ENCODE assay signal across 27 cellular contexts in genomic region chr17:81161972-81162371, GRCh38. TPM values are rescaled to one million over a fixed set of nuclear protein-coding genes. Genes with fewer than 3 reads are reported as not detected.
"Had no signal": no experiment of that assay in that cellular context is flagged by ENCODE, and none has a peak within 500 bp of the region (broad histone marks: within the 10 kb centered on the region; RNA-seq: fewer than 3 reads in every experiment).

No MANE protein-coding gene starts in this region.

- H3K27ac Mint-ChIP-seq: activated B cell treated with CpG ODN at 0.5 μM for 24 hours; activated CD4-positive, alpha-beta T cell treated with anti-CD3 and anti-CD28 coated beads, Interleukin-2, amount 10 ng/mL, durations not matched to agents 24 days and 14 days; activated CD8-positive, alpha-beta memory T cell treated with anti-CD3 and anti-CD28 coated beads, Interleukin-2, amount 10 ng/mL, durations not matched to agents 7 days and 5 days; activated naive CD4-positive, alpha-beta T cell treated with anti-CD3 and anti-CD28 coated beads for 36 hours; activated naive CD8-positive, alpha-beta T cell treated with anti-CD3 and anti-CD28 coated beads for 36 hours; activated T-cell treated with anti-CD3 and anti-CD28 coated beads, Interleukin-2, amount 50 U/mL, for 24 hours; activated T-helper 1 cell treated with anti-CD3 and anti-CD28 coated beads, Interleukin-12 subunit alpha, Interleukin-12 subunit beta, Interleukin-2, Interleukin-4 antibody, amounts not matched to agents 30 ng/mL and 10 ng/mL and 1 ng/mL, durations not matched to agents 14 hours and 24 hours and 36 hours; T-helper 17 cell had no signal

- DNase-seq: activated B cell treated with CpG ODN at 0.5 μM for 24 hours; activated CD4-positive, alpha-beta T cell treated with anti-CD3 and anti-CD28 coated beads for 1 hour; activated CD4-positive, alpha-beta T cell treated with anti-CD3 and anti-CD28 coated beads, Interleukin-2, amount 10 ng/mL, durations not matched to agents 24 days and 14 days; activated CD4-positive, alpha-beta T cell treated with anti-CD3 and anti-CD28 coated beads, Interleukin-2, amount 50 U/mL, for 48 hours; activated CD8-positive, alpha-beta memory T cell treated with anti-CD3 and anti-CD28 coated beads, Interleukin-2, amount 10 ng/mL, durations not matched to agents 7 days and 5 days; activated effector memory CD4-positive, alpha-beta T cell treated with Interleukin-2 at 50 U/mL for 16 hours; activated naive CD4-positive, alpha-beta T cell treated with anti-CD3 and anti-CD28 coated beads for 36 hours; activated naive CD8-positive, alpha-beta T cell treated with anti-CD3 and anti-CD28 coated beads for 36 hours; activated T-cell treated with anti-CD3 and anti-CD28 coated beads, Interleukin-2, amount 50 U/mL, for 24 hours; anterior cingulate cortex; Karpas-422; MM.1S; NCI-H1105; NCI-H1436 treated with DMSO at 0.1 percent for 48 hours; NCI-H187 treated with DMSO at 0.1 percent for 48 hours; NCI-H2081 treated with DMSO at 0.1 percent for 48 hours; NCI-H446; NCI-H524; Peyer's patch; T-helper 17 cell; T-helper 9 cell had no signal

- H3K36me3 Mint-ChIP-seq: activated CD8-positive, alpha-beta memory T cell treated with anti-CD3 and anti-CD28 coated beads, Interleukin-2, amount 10 ng/mL, durations not matched to agents 7 days and 5 days; activated naive CD8-positive, alpha-beta T cell treated with anti-CD3 and anti-CD28 coated beads for 36 hours had no signal

- H3K9me3 Mint-ChIP-seq: activated B cell treated with CpG ODN at 0.5 μM for 24 hours; activated CD4-positive, alpha-beta T cell treated with anti-CD3 and anti-CD28 coated beads, Interleukin-2, amount 10 ng/mL, durations not matched to agents 24 days and 14 days; activated naive CD4-positive, alpha-beta T cell treated with anti-CD3 and anti-CD28 coated beads for 36 hours; activated naive CD8-positive, alpha-beta T cell treated with anti-CD3 and anti-CD28 coated beads for 36 hours; activated T-cell treated with anti-CD3 and anti-CD28 coated beads, Interleukin-2, amount 50 U/mL, for 24 hours; activated T-helper 1 cell treated with anti-CD3 and anti-CD28 coated beads, Interleukin-12 subunit alpha, Interleukin-12 subunit beta, Interleukin-2, Interleukin-4 antibody, amounts not matched to agents 30 ng/mL and 10 ng/mL and 1 ng/mL, durations not matched to agents 14 hours and 24 hours and 36 hours; central memory CD8-positive, alpha-beta T cell had no signal

- H3K4me3 Mint-ChIP-seq: activated B cell treated with CpG ODN at 0.5 μM for 24 hours; activated CD4-positive, alpha-beta T cell treated with anti-CD3 and anti-CD28 coated beads, Interleukin-2, amount 10 ng/mL, durations not matched to agents 24 days and 14 days; activated CD8-positive, alpha-beta memory T cell treated with anti-CD3 and anti-CD28 coated beads, Interleukin-2, amount 10 ng/mL, durations not matched to agents 7 days and 5 days; activated naive CD4-positive, alpha-beta T cell treated with anti-CD3 and anti-CD28 coated beads for 36 hours; activated naive CD8-positive, alpha-beta T cell treated with anti-CD3 and anti-CD28 coated beads for 36 hours; activated T-cell treated with anti-CD3 and anti-CD28 coated beads, Interleukin-2, amount 50 U/mL, for 24 hours; activated T-helper 1 cell treated with anti-CD3 and anti-CD28 coated beads, Interleukin-12 subunit alpha, Interleukin-12 subunit beta, Interleukin-2, Interleukin-4 antibody, amounts not matched to agents 30 ng/mL and 10 ng/mL and 1 ng/mL, durations not matched to agents 14 hours and 24 hours and 36 hours; central memory CD8-positive, alpha-beta T cell; T-helper 17 cell had no signal

- H3K4me1 Mint-ChIP-seq: activated CD4-positive, alpha-beta T cell treated with anti-CD3 and anti-CD28 coated beads, Interleukin-2, amount 10 ng/mL, durations not matched to agents 24 days and 14 days; activated CD8-positive, alpha-beta memory T cell treated with anti-CD3 and anti-CD28 coated beads, Interleukin-2, amount 10 ng/mL, durations not matched to agents 7 days and 5 days; activated naive CD8-positive, alpha-beta T cell treated with anti-CD3 and anti-CD28 coated beads for 36 hours; central memory CD8-positive, alpha-beta T cell had no signal

- H3K4me3 ChIP-seq: breast epithelium, Peyer's patch had no signal

- H3K36me3 ChIP-seq: breast epithelium, Peyer's patch had no signal

- H3K9me3 ChIP-seq: breast epithelium, Peyer's patch had no signal

- H3K4me1 ChIP-seq: breast epithelium had no signal

- ATAC-seq: activated CD8-positive, alpha-beta memory T cell treated with anti-CD3 and anti-CD28 coated beads, Interleukin-2, amount 10 ng/mL, durations not matched to agents 7 days and 5 days; T-helper 17 cell had no signal

- H3K27ac ChIP-seq: breast epithelium, Peyer's patch, RWPE1 had no signal

RNA-seq across cellular contexts. Expression of gene PVALEF, which starts 3.3 kb away (rescaled TPM):
- total RNA-seq: activated B cell treated with CpG ODN at 0.5 μM for 24 hours; activated CD4-positive, alpha-beta T cell treated with anti-CD3 and anti-CD28 coated beads, Interleukin-2, amount 10 ng/mL, durations not matched to agents 24 days and 14 days; activated CD8-positive, alpha-beta memory T cell treated with anti-CD3 and anti-CD28 coated beads, Interleukin-2, amount 10 ng/mL, durations not matched to agents 7 days and 5 days; activated naive CD4-positive, alpha-beta T cell treated with anti-CD3 and anti-CD28 coated beads for 36 hours; activated naive CD8-positive, alpha-beta T cell treated with anti-CD3 and anti-CD28 coated beads for 36 hours; activated T-helper 1 cell treated with anti-CD3 and anti-CD28 coated beads, Interleukin-12 subunit alpha, Interleukin-12 subunit beta, Interleukin-2, Interleukin-4 antibody, amounts not matched to agents 30 ng/mL and 10 ng/mL and 1 ng/mL, durations not matched to agents 14 hours and 24 hours and 36 hours; breast epithelium; Peyer's patch; SK-MEL-5; T-helper 17 cell had no signal
- polyA plus RNA-seq: adipose tissue had no signal
